Comparison of ENCODE assay signal across 16 cellular contexts in genomic region chr2:176388886-176389285, GRCh38.
A peak's percentile ranks its signal among the peaks of the same experiment; 100 is the strongest.
DNase-seq lines count a peak whose midpoint lies in the region; ATAC-seq and TF ChIP-seq lines count a peak whose summit lies in the region.
"Had no signal": no experiment of that assay in that cellular context is flagged by ENCODE, and none has a peak within 500 bp of the region (broad histone marks: within the 10 kb centered on the region; RNA-seq: fewer than 3 reads in every experiment).

No MANE protein-coding gene starts in this region.

- WGBS in GM23248 (ENCODE audit: low coverage in 1 of 2, low lambda C conversion rate in 2 of 2, missing lambda C conversion rate in 2 of 2), 2 experiments: 85 to 91% methylated on average over 4 of the region's 4 CpGs
- WGBS in testis, 2 donors: 95 to 98% methylated on average over 4 of the region's 4 CpGs

- in situ Hi-C loops in GM23248 (cut with MboI): no loop called here

- H4K20me1 ChIP-seq in GM23248 (ENCODE audit: insufficient read depth) (no peaks in the 10 kb centered on the region), PC-3 (ENCODE audit: low read length) (no peaks in the 10 kb centered on the region)
- H4K20me1 ChIP-seq: BLaER1 treated with 17β-estradiol and CSF1 and Interleukin-3, amounts not matched to agents 10 nM and 100 nM had no signal

- no peak overlapping the region for H3K4me2 ChIP-seq in GM23248 (ENCODE audit: unreplicated experiment)
- no peak overlapping the region for H3K4me2 ChIP-seq in PC-3 (ENCODE audit: low read length)
- H3K4me2 ChIP-seq: BLaER1 treated with 17β-estradiol and CSF1 and Interleukin-3, amounts not matched to agents 10 nM and 100 nM; PC-9; SK-N-SH had no signal

- no peak for ATAC-seq in PC-3
- ATAC-seq: HCT116 had no signal

- H3K4me1 ChIP-seq in GM23248 (ENCODE audit: insufficient read depth) (peaks cover 15% of the 10 kb centered on the region), PC-3 (ENCODE audit: insufficient read depth, low read length) (no peaks in the 10 kb centered on the region), testis (peaks cover 10% of the 10 kb centered on the region)

- H3K9ac ChIP-seq in GM23248 (no peak overlapping the region), PC-3 (ENCODE audit: low read length) (no peak overlapping the region)
- H3K9ac ChIP-seq: BLaER1 treated with 17β-estradiol and CSF1 and Interleukin-3, amounts not matched to agents 10 nM and 100 nM; SK-N-SH had no signal

- DNase-seq in GM23248 (peak; percentile 16), PC-3 (peak; percentile 0), fibroblast of mammary gland (ENCODE audit: low read depth) (peak; percentile 22), stromal cell of bone marrow (ENCODE audit: low read depth) (peak; percentile 28), NCI-H1694 treated with DMSO at 0.1 percent for 48 hours (lab: John Stamatoyannopoulos, UW) (no peak), testis (no peak), COR-L47 (lab: John Stamatoyannopoulos, UW) (no peak)
- DNase-seq: DMS153, IMR-90, NCI-H1436, NCI-H2081 treated with DMSO at 0.1 percent for 48 hours, NCI-H446, PC-9, SK-N-SH had no signal

- H3F3A ChIP-seq in GM23248 (ENCODE audit: insufficient read depth) (peaks cover 6% of the 10 kb centered on the region; the same call in 1 of the 2 replicates), PC-3 (ENCODE audit: low read length, unreplicated experiment) (no peaks in the 10 kb centered on the region)

- H3K9me3 ChIP-seq in GM23248 (ENCODE audit: low read depth): no peaks in the 10 kb centered on the region
- H3K9me3 ChIP-seq in PC-3 (ENCODE audit: low read length): no peaks in the 10 kb centered on the region
- H3K9me3 ChIP-seq in testis: no peaks in the 10 kb centered on the region
- H3K9me3 ChIP-seq: BLaER1 treated with 17β-estradiol and CSF1 and Interleukin-3, amounts not matched to agents 10 nM and 100 nM; SK-N-SH had no signal

- intact Hi-C loops in PC-3 (cut with micrococcal nuclease) (no loop called here), testis (cut with DNase I; ENCODE audit: low total_unique reads) (no loop called here)

- no peak for TF ChIP-seq CTCF in PC-3 (conservative IDR thresholded peaks at IDR 0.05; ENCODE audit: low read depth, low read length)
- no peak for TF ChIP-seq CTCF in fibroblast of mammary gland (conservative IDR thresholded peaks at IDR 0.05; ENCODE audit: control insufficient read depth, insufficient read depth, low read depth, low read length)
- no peak for TF ChIP-seq CTCF in testis (IDR thresholded peaks at IDR 0.05)

- H3K4me3 ChIP-seq in GM23248: no peak overlapping the region
- no peak overlapping the region for H3K4me3 ChIP-seq in PC-3 (ENCODE audit: low read length)
- H3K4me3 ChIP-seq in fibroblast of mammary gland (ENCODE audit: control insufficient read depth, low read depth, low read length): no peak overlapping the region
- H3K4me3 ChIP-seq in testis: no peak overlapping the region
- H3K4me3 ChIP-seq: BLaER1 treated with 17β-estradiol and CSF1 and Interleukin-3, amounts not matched to agents 10 nM and 100 nM; PC-9 had no signal

- no peaks in the 10 kb centered on the region for H3K36me3 ChIP-seq in GM23248 (ENCODE audit: low read depth)
- no peaks in the 10 kb centered on the region for H3K36me3 ChIP-seq in PC-3 (ENCODE audit: low read depth, low read length)
- no peaks in the 10 kb centered on the region for H3K36me3 ChIP-seq in testis (ENCODE audit: low read depth, missing control alignments)
- H3K36me3 ChIP-seq: BLaER1 treated with 17β-estradiol and CSF1 and Interleukin-3, amounts not matched to agents 10 nM and 100 nM had no signal

- H3K27me3 ChIP-seq in GM23248 (replicated peaks; ENCODE audit: insufficient read depth): no peaks in the 10 kb centered on the region
- no peaks in the 10 kb centered on the region for H3K27me3 ChIP-seq in PC-3 (ENCODE audit: low read length)
- no peaks in the 10 kb centered on the region for H3K27me3 ChIP-seq in testis
- H3K27me3 ChIP-seq: BLaER1 treated with 17β-estradiol and CSF1 and Interleukin-3, amounts not matched to agents 10 nM and 100 nM had no signal

- POLR2A ChIA-PET in PC-3 (lab: Charles Lee; ENCODE audit: unreplicated experiment): no interaction called here

- H3K79me2 ChIP-seq in GM23248 (ENCODE audit: insufficient read depth): no peaks in the 10 kb centered on the region
- no peaks in the 10 kb centered on the region for H3K79me2 ChIP-seq in PC-3 (ENCODE audit: low read length)

- no peak overlapping the region for H2AFZ ChIP-seq in GM23248
- no peak overlapping the region for H2AFZ ChIP-seq in PC-3 (ENCODE audit: low read length)
- H2AFZ ChIP-seq: PC-9 had no signal

- BruUV-seq in PC-3 (replicated peaks; lab: Mats Ljungman, UMichigan): no TSS peak

- no peak overlapping the region for H3K27ac ChIP-seq in GM23248
- no peak overlapping the region for H3K27ac ChIP-seq in PC-3 (ENCODE audit: low read length)
- H3K27ac ChIP-seq in testis: no peak overlapping the region
- H3K27ac ChIP-seq: BLaER1 treated with 17β-estradiol and CSF1 and Interleukin-3, amounts not matched to agents 10 nM and 100 nM; PC-9 had no signal

- no peak for TF ChIP-seq POLR2A in testis (IDR thresholded peaks at IDR 0.05)

- CTCF ChIA-PET in PC-3 (lab: Charles Lee): interaction anchor here (0.6 kb wide), 1 partner anchor 61 kb away, joined by 4 read pairs; no protein-coding TSS in a partner anchor

- H3K9me2 ChIP-seq in GM23248 (ENCODE audit: insufficient read depth) (no peaks in the 10 kb centered on the region), PC-3 (replicated peaks; ENCODE audit: low read length) (no peaks in the 10 kb centered on the region)
- H3K9me2 ChIP-seq: SK-N-SH had no signal

Comparison
In these comparisons a context has a peak if more than half of its experiments do, and no peak if none do; other contexts are left out.
1. DNase-seq: peak in GM23248 (single experiment), PC-3 (single experiment), fibroblast of mammary gland (single experiment) and stromal cell of bone marrow (single experiment); none in NCI-H1694 treated with DMSO at 0.1 percent for 48 hours (single experiment), testis (single experiment) and COR-L47 (single experiment).